15 cellular contexts compared by ENCODE assay signal in the genomic region with DNA sequence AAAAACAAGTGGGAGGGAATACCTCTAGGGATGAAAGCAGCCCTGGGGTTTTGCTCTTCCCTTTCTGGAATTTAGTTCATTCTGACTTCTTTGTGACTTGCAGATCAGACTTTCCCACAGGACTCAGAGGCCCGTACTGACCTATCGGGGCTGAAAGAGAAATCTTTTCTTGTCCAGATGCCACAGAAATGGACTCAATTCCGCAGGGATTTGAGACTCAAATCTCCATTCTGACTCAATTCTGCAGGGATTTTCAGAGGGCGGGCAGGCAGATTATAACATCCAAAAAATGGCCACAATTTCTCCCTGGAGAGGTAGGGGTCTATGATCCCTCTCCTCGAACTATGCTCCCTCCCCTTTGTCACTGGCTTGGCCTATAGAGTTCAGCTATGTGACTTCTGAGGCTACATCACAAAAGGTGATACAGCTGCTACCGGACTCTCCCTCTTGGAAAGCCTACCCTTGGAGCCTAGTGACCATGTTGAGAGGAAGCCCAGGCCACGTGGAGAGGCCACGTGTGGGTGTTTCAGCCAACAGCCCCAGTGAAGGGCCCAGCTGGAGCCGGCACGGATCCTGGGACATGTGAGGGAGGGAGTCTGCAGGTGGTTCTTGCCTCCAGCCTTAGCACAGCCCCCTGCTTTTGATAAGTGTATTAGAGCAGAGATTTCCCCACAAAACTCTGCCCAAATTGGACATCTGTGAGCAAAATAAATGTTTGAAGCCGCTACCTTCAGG. TPM values are rescaled to one million over a fixed set of nuclear protein-coding genes. Genes with fewer than 3 reads are reported as not detected.
DNase-seq lines count a peak whose midpoint lies in the region; ATAC-seq and TF ChIP-seq lines count a peak whose summit lies in the region.
"Had no signal": no experiment of that assay in that cellular context is flagged by ENCODE, and none has a peak within 500 bp of the region (broad histone marks: within the 10 kb centered on the region; RNA-seq: fewer than 3 reads in every experiment).

No MANE protein-coding gene starts in this region.

- H3K4me1 Mint-ChIP-seq in GM23338, result peaks cover 8% of the 10 kb centered on the region; the same call in 2 of the 3 replicates
- H3K4me1 Mint-ChIP-seq in stimulated activated memory B cell treated with anti-CD40 and anti-IgM and Interleukin-4, amounts not matched to agents 10 μg/mL and 1 μg/mL and 100 μg/mL, for 72 hours, result peaks cover 10% of the 10 kb centered on the region

- no peak for TF ChIP-seq POLR2A in sigmoid colon (IDR thresholded peaks at IDR 0.05)

- H3K27ac ChIP-seq in GM23338 (ENCODE audit: low read depth) (no peak overlapping the region), dorsolateral prefrontal cortex (peak overlapping the region; percentile 29 to 99 (median 94)), sigmoid colon (peak overlapping the region in 2 of 4 donors; percentile 23 to 46)
- H3K27ac ChIP-seq: pancreas had no signal

- H3K4me1 ChIP-seq in GM23338 (ENCODE audit: insufficient read depth) (peaks cover 5% of the 10 kb centered on the region; the same call in 1 of the 2 replicates), sigmoid colon (peaks cover 0 to 17% (median 14%) of the 10 kb centered on the region in 4 donors)
- H3K4me1 ChIP-seq: pancreas had no signal

- no peaks in the 10 kb centered on the region for H3K79me2 ChIP-seq in GM23338 (replicated peaks; ENCODE audit: insufficient read depth)

- TF ChIP-seq CTCF in GM23338 (conservative IDR thresholded peaks at IDR 0.05; ENCODE audit: low read depth in 2 of 2) (no peak), dorsolateral prefrontal cortex (IDR thresholded peaks at IDR 0.05 in 54 of 56, conservative IDR thresholded peaks at IDR 0.05 in 2 of 56; ENCODE audit: low read depth in 1 of 56, partially characterized antibody in 56 of 56) (peak in 3 of 56 donors; percentile 3 to 15 (median 8)), sigmoid colon (IDR thresholded peaks at IDR 0.05) (no peak)

- H3K27me3 ChIP-seq in GM23338 (ENCODE audit: insufficient read depth) (peaks cover 24% of the 10 kb centered on the region), dorsolateral prefrontal cortex (peaks cover 0 to 49% (median 8%) of the 10 kb centered on the region in 45 donors), sigmoid colon (peaks cover 11 to 42% (median 24%) of the 10 kb centered on the region in 3 donors)

- no peak overlapping the region for H3K4me2 ChIP-seq in GM23338

- H3K9me2 ChIP-seq in GM23338 (ENCODE audit: insufficient read depth), result no peaks in the 10 kb centered on the region

- H3K27ac Mint-ChIP-seq in GM23338, result no peak overlapping the region
- no peak overlapping the region for H3K27ac Mint-ChIP-seq in stimulated activated memory B cell treated with anti-CD40 and anti-IgM and Interleukin-4, amounts not matched to agents 10 μg/mL and 1 μg/mL and 100 μg/mL, for 72 hours
- H3K27ac Mint-ChIP-seq: stimulated activated naive B cell treated with anti-CD40 and anti-IgM and Interleukin-4, amounts not matched to agents 10 μg/mL and 1 μg/mL and 100 μg/mL, for 72 hours; WTC11 had no signal

- no peak for ATAC-seq in GM23338
- ATAC-seq in HG02588 (IDR thresholded peaks at IDR 0.05; ENCODE audit: unreplicated experiment), result no peak
- ATAC-seq in stimulated activated memory B cell treated with anti-CD40 and anti-IgM and Interleukin-4, amounts not matched to agents 10 μg/mL and 1 μg/mL and 100 μg/mL, for 72 hours, result no peak
- ATAC-seq: pancreas; stimulated activated naive B cell treated with anti-CD40 and anti-IgM and Interleukin-4, amounts not matched to agents 10 μg/mL and 1 μg/mL and 100 μg/mL, for 72 hours; WTC11 had no signal

- intact Hi-C loops in dorsolateral prefrontal cortex (cut with DNase I), result no loop called here
- intact Hi-C loops in sigmoid colon (cut with DNase I), result no loop called here

- H3K9me3 ChIP-seq in sigmoid colon, result no peaks in the 10 kb centered on the region
- H3K9me3 ChIP-seq: pancreas had no signal

- TF ChIP-seq EP300 in sigmoid colon (IDR thresholded peaks at IDR 0.05), result no peak

- H3K4me3 ChIP-seq in GM23338 (no peak overlapping the region), dorsolateral prefrontal cortex (peak overlapping the region in 20 of 59 donors; percentile 0 to 44 (median 21)), sigmoid colon (no peak overlapping the region)
- H3K4me3 ChIP-seq: pancreas had no signal

- no peaks in the 10 kb centered on the region for H3K36me3 Mint-ChIP-seq in GM23338 (ENCODE audit: low read depth)
- no peaks in the 10 kb centered on the region for H3K36me3 Mint-ChIP-seq in stimulated activated memory B cell treated with anti-CD40 and anti-IgM and Interleukin-4, amounts not matched to agents 10 μg/mL and 1 μg/mL and 100 μg/mL, for 72 hours
- H3K36me3 Mint-ChIP-seq: stimulated activated naive B cell treated with anti-CD40 and anti-IgM and Interleukin-4, amounts not matched to agents 10 μg/mL and 1 μg/mL and 100 μg/mL, for 72 hours; WTC11 had no signal

- no peaks in the 10 kb centered on the region for H4K20me1 ChIP-seq in GM23338 (replicated peaks; ENCODE audit: insufficient read depth)

- peak overlapping the region; percentile 66; the same call in 1 of the 2 replicates for H2AFZ ChIP-seq in GM23338

- H3K27me3 Mint-ChIP-seq in GM23338 (ENCODE audit: insufficient read depth, low read depth, poor library complexity), result peaks cover 10% of the 10 kb centered on the region
- H3K27me3 Mint-ChIP-seq in stimulated activated memory B cell treated with anti-CD40 and anti-IgM and Interleukin-4, amounts not matched to agents 10 μg/mL and 1 μg/mL and 100 μg/mL, for 72 hours, result peaks cover 51% of the 10 kb centered on the region

- no peaks in the 10 kb centered on the region for H3K9me3 Mint-ChIP-seq in GM23338
- H3K9me3 Mint-ChIP-seq in stimulated activated memory B cell treated with anti-CD40 and anti-IgM and Interleukin-4, amounts not matched to agents 10 μg/mL and 1 μg/mL and 100 μg/mL, for 72 hours, result no peaks in the 10 kb centered on the region
- H3K9me3 Mint-ChIP-seq: stimulated activated naive B cell treated with anti-CD40 and anti-IgM and Interleukin-4, amounts not matched to agents 10 μg/mL and 1 μg/mL and 100 μg/mL, for 72 hours; WTC11 had no signal

- H3K36me3 ChIP-seq in GM23338 (ENCODE audit: insufficient read depth) (no peaks in the 10 kb centered on the region), sigmoid colon (no peaks in the 10 kb centered on the region)
- H3K36me3 ChIP-seq: pancreas had no signal

- no peak overlapping the region for H3K4me3 Mint-ChIP-seq in GM23338
- no peak overlapping the region for H3K4me3 Mint-ChIP-seq in stimulated activated memory B cell treated with anti-CD40 and anti-IgM and Interleukin-4, amounts not matched to agents 10 μg/mL and 1 μg/mL and 100 μg/mL, for 72 hours
- H3K4me3 Mint-ChIP-seq: stimulated activated naive B cell treated with anti-CD40 and anti-IgM and Interleukin-4, amounts not matched to agents 10 μg/mL and 1 μg/mL and 100 μg/mL, for 72 hours; WTC11 had no signal

- DNase-seq in GM23338 (ENCODE audit: low spot score) (no peak), dorsolateral prefrontal cortex (peak in 9 of 10 donors; percentile 67 to 92 (median 85)), iPS-NIHi7 (ENCODE audit: extremely low spot score) (peak; percentile 3), sigmoid colon (peak; percentile 81), ureter (ENCODE audit: low spot score) (no peak)
- DNase-seq in activated CD4-positive, alpha-beta T cell treated with anti-CD3 and anti-CD28 coated beads for 1 hour, result no peak
- DNase-seq: cortex of kidney; NCI-H1694; NCI-H446 treated with DMSO at 0.1 percent for 48 hours; pancreas; stimulated activated CD4-positive, alpha-beta T cell treated with anti-CD3 and anti-CD28 coated beads, Interleukin-12 subunit alpha, Interleukin-12 subunit beta, amount 100 ng/mL, for 4 hours; stimulated activated naive B cell treated with anti-CD40 and anti-IgM and Interleukin-4, amounts not matched to agents 10 μg/mL and 1 μg/mL and 100 μg/mL, for 72 hours had no signal

- WGBS in sigmoid colon, 2 donors, result 83 to 88% methylated on average over 11 of the region's 11 CpGs

- H3F3A ChIP-seq in GM23338 (replicated peaks; ENCODE audit: low read depth), result peaks cover 9% of the 10 kb centered on the region; the same call in 1 of the 2 replicates

TF ChIP-seq in GM23338, 12 proteins besides CTCF, POLR2A, EP300 and RAD21 (continues in another document):
- TF ChIP-seq EZH2 (IDR thresholded peaks at IDR 0.05; ENCODE audit: low read depth, unreplicated experiment) (no peak), POLR2AphosphoS5 (IDR thresholded peaks at IDR 0.05; ENCODE audit: low read depth) (no peak), JUNB (IDR thresholded peaks at IDR 0.05; ENCODE audit: unreplicated experiment) (no peak), ZNF331 (CRISPR knock-in tag; IDR thresholded peaks at IDR 0.05; ENCODE audit: low read depth) (no peak), CREB1 (CRISPR knock-in tag; IDR thresholded peaks at IDR 0.05; ENCODE audit: low read depth) (no peak)
- TF ChIP-seq, protein P1, sequence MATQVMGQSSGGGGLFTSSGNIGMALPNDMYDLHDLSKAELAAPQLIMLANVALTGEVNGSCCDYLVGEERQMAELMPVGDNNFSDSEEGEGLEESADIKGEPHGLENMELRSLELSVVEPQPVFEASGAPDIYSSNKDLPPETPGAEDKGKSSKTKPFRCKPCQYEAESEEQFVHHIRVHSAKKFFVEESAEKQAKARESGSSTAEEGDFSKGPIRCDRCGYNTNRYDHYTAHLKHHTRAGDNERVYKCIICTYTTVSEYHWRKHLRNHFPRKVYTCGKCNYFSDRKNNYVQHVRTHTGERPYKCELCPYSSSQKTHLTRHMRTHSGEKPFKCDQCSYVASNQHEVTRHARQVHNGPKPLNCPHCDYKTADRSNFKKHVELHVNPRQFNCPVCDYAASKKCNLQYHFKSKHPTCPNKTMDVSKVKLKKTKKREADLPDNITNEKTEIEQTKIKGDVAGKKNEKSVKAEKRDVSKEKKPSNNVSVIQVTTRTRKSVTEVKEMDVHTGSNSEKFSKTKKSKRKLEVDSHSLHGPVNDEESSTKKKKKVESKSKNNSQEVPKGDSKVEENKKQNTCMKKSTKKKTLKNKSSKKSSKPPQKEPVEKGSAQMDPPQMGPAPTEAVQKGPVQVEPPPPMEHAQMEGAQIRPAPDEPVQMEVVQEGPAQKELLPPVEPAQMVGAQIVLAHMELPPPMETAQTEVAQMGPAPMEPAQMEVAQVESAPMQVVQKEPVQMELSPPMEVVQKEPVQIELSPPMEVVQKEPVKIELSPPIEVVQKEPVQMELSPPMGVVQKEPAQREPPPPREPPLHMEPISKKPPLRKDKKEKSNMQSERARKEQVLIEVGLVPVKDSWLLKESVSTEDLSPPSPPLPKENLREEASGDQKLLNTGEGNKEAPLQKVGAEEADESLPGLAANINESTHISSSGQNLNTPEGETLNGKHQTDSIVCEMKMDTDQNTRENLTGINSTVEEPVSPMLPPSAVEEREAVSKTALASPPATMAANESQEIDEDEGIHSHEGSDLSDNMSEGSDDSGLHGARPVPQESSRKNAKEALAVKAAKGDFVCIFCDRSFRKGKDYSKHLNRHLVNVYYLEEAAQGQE (IDR thresholded peaks at IDR 0.05; ENCODE audit: unreplicated experiment), result no peak

RNA-seq across cellular contexts. Expression of a gene that starts 4.8 kb away (rescaled TPM):
- 3.4 and 7.0 TPM in 2 replicates for total RNA-seq in GM23338 (2014; rRNA removed; shearing (Covaris generic))
- polyA plus RNA-seq in GM23338 (2016; fragmentation: Nextera tagmentation; extraction: Ambion mirVana) (6.2 and 6.4 TPM in 2 replicates), sigmoid colon (1 to 10 TPM in 2 of 3 donors, under 1 TPM in 1; 0.92 to 4.2 (median 3.3) TPM)
- total RNA-seq in dorsolateral prefrontal cortex (100 to 1,000 TPM in 103 of 120 experiments, 10 to 100 TPM in 17; 50.7 to 624 (median 173) TPM), sigmoid colon (1 to 10 TPM; 3.5 to 8.7 (median 6.3) TPM), ureter (15.9 TPM)

Comparison
In these comparisons a context has a peak if more than half of its experiments do, and no peak if none do; other contexts are left out.
1. DNase-seq: peak in dorsolateral prefrontal cortex (9 of 10), iPS-NIHi7 (single experiment) and sigmoid colon (single experiment); none in GM23338 (single experiment), ureter (single experiment) and activated CD4-positive, alpha-beta T cell treated with anti-CD3 and anti-CD28 coated beads for 1 hour (single experiment).